ENCODE assay signal across 1 cellular context in genomic region chr2:3368261-3368722, GRCh38.
TF ChIP-seq lines count a peak whose summit lies in the region.

No MANE protein-coding gene starts in this region.

TF ChIP-seq in HepG2, 621 proteins besides CTCF, POLR2A, EP300 and RAD21 (continued from another document):
- TF ChIP-seq GMEB1 (CRISPR knock-in tag; IDR thresholded peaks at IDR 0.05; ENCODE audit: borderline replicate concordance) (no peak), ZNF337 (CRISPR knock-in tag; IDR thresholded peaks at IDR 0.05; ENCODE audit: borderline replicate concordance, low read depth) (no peak), GABPA (IDR thresholded peaks at IDR 0.05; ENCODE audit: low read depth, low read length) (no peak), GABPA (CRISPR knock-in tag; IDR thresholded peaks at IDR 0.05; ENCODE audit: low read depth) (no peak), CEBPZ (IDR thresholded peaks at IDR 0.05; ENCODE audit: low read length) (no peak), BRD4 (CRISPR knock-in tag; IDR thresholded peaks at IDR 0.05) (no peak; the same call in 1 of the 2 replicates), PLSCR1 (CRISPR knock-in tag; IDR thresholded peaks at IDR 0.05; ENCODE audit: borderline replicate concordance) (no peak), SALL1 (CRISPR knock-in tag; IDR thresholded peaks at IDR 0.05) (peak; percentile 93), MAF1 (CRISPR knock-in tag; IDR thresholded peaks at IDR 0.05; ENCODE audit: borderline replicate concordance) (no peak)
TF ChIP-seq in HepG2: peak in this region for 183.
